ENCODE assay signal across 29 cellular contexts in the genomic region with DNA sequence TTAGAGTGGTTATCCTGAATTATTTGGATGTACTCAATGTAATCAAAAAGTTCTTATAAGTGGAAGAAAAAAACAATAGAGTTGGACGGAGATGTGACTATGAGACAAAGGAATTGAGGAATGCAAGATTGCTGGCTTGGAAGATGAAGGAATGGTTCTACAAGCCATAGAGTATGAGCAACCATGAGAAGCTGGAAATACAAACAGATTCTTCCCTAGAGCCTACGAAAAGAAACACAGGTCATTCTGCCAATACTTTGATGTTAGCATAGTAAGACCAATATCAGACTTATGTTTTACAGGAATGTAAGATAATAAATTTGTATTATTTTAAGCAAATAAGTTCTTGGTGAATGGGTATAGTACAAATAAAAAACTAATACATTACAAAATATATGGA.
DNase-seq lines count a peak whose midpoint lies in the region; ATAC-seq, FAIRE-seq and TF ChIP-seq lines count a peak whose summit lies in the region.
"Had no signal": no experiment of that assay in that cellular context is flagged by ENCODE, and none has a peak within 500 bp of the region (broad histone marks: within the 10 kb centered on the region; RNA-seq: fewer than 3 reads in every experiment).

No MANE protein-coding gene starts in this region.

- H3K4me1 Mint-ChIP-seq in astrocyte (ENCODE audit: low read depth, unreplicated experiment) = peaks cover 5% of the 10 kb centered on the region
- H3K4me1 Mint-ChIP-seq in stimulated activated effector memory CD8-positive, alpha-beta T cell treated with anti-CD3 and anti-CD28 coated beads, Interleukin-12 subunit alpha, Interleukin-12 subunit beta, amount 100 ng/mL, for 72 hours = no peaks in the 10 kb centered on the region
- H3K4me1 Mint-ChIP-seq: GM23338; naive thymus-derived CD4-positive, alpha-beta T cell had no signal

- H3K9ac ChIP-seq in GM23248 = no peak overlapping the region
- H3K9ac ChIP-seq in astrocyte (ENCODE audit: low read length) = no peak overlapping the region
- H3K9ac ChIP-seq: parathyroid adenoma had no signal

- no peaks in the 10 kb centered on the region for H3K79me2 ChIP-seq in GM23248 (ENCODE audit: insufficient read depth)
- H3K79me2 ChIP-seq in astrocyte (ENCODE audit: insufficient read depth, low read length) = peaks cover 4% of the 10 kb centered on the region
- H3K79me2 ChIP-seq in OCI-LY7 (ENCODE audit: insufficient read depth, low read depth, low read length) = no peaks in the 10 kb centered on the region
- H3K79me2 ChIP-seq: parathyroid adenoma had no signal

- H3K27me3 ChIP-seq in GM23248 (replicated peaks; ENCODE audit: insufficient read depth) (no peaks in the 10 kb centered on the region), astrocyte (ENCODE audit: insufficient read depth, low read length) (no peaks in the 10 kb centered on the region)
- H3K27me3 ChIP-seq: adrenal gland, BE2C, right lobe of liver, vagina had no signal

- H3K9me2 ChIP-seq in GM23248 (ENCODE audit: insufficient read depth) = no peaks in the 10 kb centered on the region
- no peaks in the 10 kb centered on the region for H3K9me2 ChIP-seq in OCI-LY7 (ENCODE audit: insufficient read depth, low read length)

- H3K9me3 ChIP-seq in GM23248 (ENCODE audit: low read depth) (no peaks in the 10 kb centered on the region), astrocyte (ENCODE audit: insufficient read depth, low read depth, low read length) (no peaks in the 10 kb centered on the region), OCI-LY7 (ENCODE audit: low read length) (no peaks in the 10 kb centered on the region)
- H3K9me3 ChIP-seq: adrenal gland, BE2C, right lobe of liver, vagina had no signal

- no peak for ATAC-seq in stimulated activated effector memory CD8-positive, alpha-beta T cell treated with anti-CD3 and anti-CD28 coated beads, Interleukin-12 subunit alpha, Interleukin-12 subunit beta, amount 100 ng/mL, for 72 hours
- ATAC-seq: activated CD4-positive, CD25-positive, alpha-beta regulatory T cell treated with anti-CD3 and anti-CD28 coated beads, Interleukin-2, amount 50 U/mL, for 24 hours; activated CD8-positive, alpha-beta T cell treated with anti-CD3 and anti-CD28 coated beads, Interleukin-2, amount 10 ng/mL, durations not matched to agents 7 days and 5 days; GM23338; left cardiac atrium; naive thymus-derived CD4-positive, alpha-beta T cell; right lobe of liver; Right ventricle myocardium inferior had no signal

- no peak for FAIRE-seq in astrocyte (lab: Jason Lieb, UNC)
- FAIRE-seq in frontal cortex (lab: Jason Lieb, UNC) = no peak

- POLR2A ChIA-PET in OCI-LY7 (lab: Charles Lee) = interaction anchor here (1.6 kb wide), 1 partner anchor 12 kb away, joined by 6 read pairs; no protein-coding TSS in a partner anchor

- no peaks in the 10 kb centered on the region for H3K9me3 Mint-ChIP-seq in astrocyte (ENCODE audit: unreplicated experiment)
- no peaks in the 10 kb centered on the region for H3K9me3 Mint-ChIP-seq in stimulated activated effector memory CD8-positive, alpha-beta T cell treated with anti-CD3 and anti-CD28 coated beads, Interleukin-12 subunit alpha, Interleukin-12 subunit beta, amount 100 ng/mL, for 72 hours
- H3K9me3 Mint-ChIP-seq: GM23338; naive thymus-derived CD4-positive, alpha-beta T cell had no signal

- no peak overlapping the region for H3K4me3 ChIP-seq in GM23248
- no peak overlapping the region for H3K4me3 ChIP-seq in astrocyte (ENCODE audit: insufficient read depth, low read depth, low read length)
- H3K4me3 ChIP-seq in fibroblast of the aortic adventitia (ENCODE audit: low read depth, low read length) = no peak overlapping the region
- H3K4me3 ChIP-seq in OCI-LY7 (ENCODE audit: low read depth, low read length, poor library complexity, severe bottlenecking) = no peak overlapping the region
- H3K4me3 ChIP-seq: adrenal gland, GM23338, right lobe of liver, vagina had no signal

- DNase-seq in GM23248 = peak; percentile 43
- DNase-seq in astrocyte (ENCODE audit: low read depth) = peak; percentile 73
- peak; percentile 74 for DNase-seq in fibroblast of the aortic adventitia (ENCODE audit: low read depth)
- no peak for DNase-seq in OCI-LY7 (ENCODE audit: low spot score)
- no peak for DNase-seq in posterior cingulate gyrus
- DNase-seq in frontal cortex (ENCODE audit: low spot score in 2 of 2) = no peak
- no peak for DNase-seq in stimulated activated effector memory CD8-positive, alpha-beta T cell treated with anti-CD3 and anti-CD28 coated beads, Interleukin-12 subunit alpha, Interleukin-12 subunit beta, amount 100 ng/mL, for 72 hours (ENCODE audit: low spot score in 2 of 2)
- DNase-seq: activated CD8-positive, alpha-beta T cell treated with anti-CD3 and anti-CD28 coated beads, Interleukin-2, amount 10 ng/mL, durations not matched to agents 7 days and 5 days; adrenal gland; BE2C; DMS53; effector CD4-positive, alpha-beta T cell; erythroblast; glutamatergic neuron; Kasumi-1; left cardiac atrium; mesenchymal stem cell; naive thymus-derived CD4-positive, alpha-beta T cell; NCI-H1092; NCI-H2029 treated with DMSO at 0.1 percent for 48 hours; NCI-H226; NCI-H82; OCI-M1; right lobe of liver had no signal

- H2AFZ ChIP-seq in GM23248 (no peak overlapping the region), astrocyte (ENCODE audit: low read depth, low read length) (no peak overlapping the region), OCI-LY7 (ENCODE audit: low read length) (no peak overlapping the region)
- H2AFZ ChIP-seq: GM23338, parathyroid adenoma had no signal

- no peak overlapping the region for H3K27ac Mint-ChIP-seq in astrocyte (ENCODE audit: unreplicated experiment)
- H3K27ac Mint-ChIP-seq in stimulated activated effector memory CD8-positive, alpha-beta T cell treated with anti-CD3 and anti-CD28 coated beads, Interleukin-12 subunit alpha, Interleukin-12 subunit beta, amount 100 ng/mL, for 72 hours = no peak overlapping the region
- H3K27ac Mint-ChIP-seq: activated CD8-positive, alpha-beta T cell treated with anti-CD3 and anti-CD28 coated beads, Interleukin-2, amount 10 ng/mL, durations not matched to agents 7 days and 5 days; GM23338; naive thymus-derived CD4-positive, alpha-beta T cell had no signal

- H3K27ac ChIP-seq in GM23248 (no peak overlapping the region), astrocyte (ENCODE audit: low read depth, low read length) (no peak overlapping the region), OCI-LY7 (ENCODE audit: low read depth, low read length, poor library complexity, severe bottlenecking) (no peak overlapping the region)
- H3K27ac ChIP-seq: adrenal gland, parathyroid adenoma, right lobe of liver, vagina had no signal

- H3K4me2 ChIP-seq in GM23248 (ENCODE audit: unreplicated experiment) (no peak overlapping the region), astrocyte (ENCODE audit: low read length) (no peak overlapping the region), OCI-LY7 (ENCODE audit: low read length) (no peak overlapping the region)
- H3K4me2 ChIP-seq: GM23338 had no signal

- H3K36me3 Mint-ChIP-seq in astrocyte (ENCODE audit: low read depth, unreplicated experiment) = no peaks in the 10 kb centered on the region
- H3K36me3 Mint-ChIP-seq in stimulated activated effector memory CD8-positive, alpha-beta T cell treated with anti-CD3 and anti-CD28 coated beads, Interleukin-12 subunit alpha, Interleukin-12 subunit beta, amount 100 ng/mL, for 72 hours = no peaks in the 10 kb centered on the region

- no peaks in the 10 kb centered on the region for H3K36me3 ChIP-seq in GM23248 (ENCODE audit: low read depth)
- peaks cover 2% of the 10 kb centered on the region for H3K36me3 ChIP-seq in astrocyte (ENCODE audit: insufficient read depth, low read length)
- peaks cover 6% of the 10 kb centered on the region; the same call in 1 of the 2 replicates for H3K36me3 ChIP-seq in OCI-LY7 (ENCODE audit: insufficient read depth, low read length)
- H3K36me3 ChIP-seq: adrenal gland, BE2C, right lobe of liver, vagina had no signal

- TF ChIP-seq CTCF in astrocyte (IDR thresholded peaks at IDR 0.05; ENCODE audit: insufficient read depth, low read depth, low read length) = no peak
- TF ChIP-seq CTCF in fibroblast of the aortic adventitia (IDR thresholded peaks at IDR 0.05; ENCODE audit: insufficient read depth, low read length) = no peak
- no peak for TF ChIP-seq CTCF in OCI-LY7 (conservative IDR thresholded peaks at IDR 0.05; ENCODE audit: low read length)

- CTCF ChIA-PET in OCI-LY7 (lab: Charles Lee; ENCODE audit: unreplicated experiment) = no interaction called here

- no TSS peak for BruUV-seq in OCI-LY7 (replicated peaks; lab: Mats Ljungman, UMichigan)

- in situ Hi-C loops in GM23248 (cut with MboI) = loop anchor here (25.0 kb wide), 1 partner anchor 527 kb away; no protein-coding TSS in a partner anchor

- H3K4me3 Mint-ChIP-seq in astrocyte (ENCODE audit: unreplicated experiment) = no peak overlapping the region
- no peak overlapping the region for H3K4me3 Mint-ChIP-seq in stimulated activated effector memory CD8-positive, alpha-beta T cell treated with anti-CD3 and anti-CD28 coated beads, Interleukin-12 subunit alpha, Interleukin-12 subunit beta, amount 100 ng/mL, for 72 hours
- H3K4me3 Mint-ChIP-seq: activated CD8-positive, alpha-beta T cell treated with anti-CD3 and anti-CD28 coated beads, Interleukin-2, amount 10 ng/mL, durations not matched to agents 7 days and 5 days; GM23338; naive thymus-derived CD4-positive, alpha-beta T cell had no signal

- no peaks in the 10 kb centered on the region for H3K27me3 Mint-ChIP-seq in astrocyte (ENCODE audit: low read depth, unreplicated experiment)

- WGBS in GM23248 (ENCODE audit: low coverage in 1 of 2, low lambda C conversion rate in 2 of 2, missing lambda C conversion rate in 2 of 2), 2 experiments = 88 to 89% methylated on average over 2 of the region's 2 CpGs

- H3K4me1 ChIP-seq in GM23248 (ENCODE audit: insufficient read depth) (0 out of 2 replicates have a peak, but pooled peaks cover 8% of the 10 kb centered on the region), astrocyte (ENCODE audit: insufficient read depth, low read length) (no peaks in the 10 kb centered on the region), OCI-LY7 (ENCODE audit: insufficient read depth, low read length, poor library complexity, severe bottlenecking) (no peaks in the 10 kb centered on the region)
- H3K4me1 ChIP-seq: adrenal gland, BE2C, parathyroid adenoma, right lobe of liver, vagina had no signal

- H4K20me1 ChIP-seq in GM23248 (ENCODE audit: insufficient read depth) (no peaks in the 10 kb centered on the region), astrocyte (ENCODE audit: insufficient read depth, low read length) (no peaks in the 10 kb centered on the region), OCI-LY7 (ENCODE audit: insufficient read depth, low read length) (no peaks in the 10 kb centered on the region)

- H3F3A ChIP-seq in GM23248 (ENCODE audit: insufficient read depth) = no peaks in the 10 kb centered on the region

- intact Hi-C loops in OCI-LY7 (cut with micrococcal nuclease; ENCODE audit: unreplicated experiment) = no loop called here
- intact Hi-C loops in posterior cingulate gyrus (cut with DNase I) = no loop called here

Comparison
In these comparisons a context has a peak if more than half of its experiments do, and no peak if none do; other contexts are left out.
1. DNase-seq: peak in GM23248 (single experiment), astrocyte (single experiment) and fibroblast of the aortic adventitia (single experiment); none in OCI-LY7 (single experiment), posterior cingulate gyrus (0 of 10), frontal cortex (0 of 2) and stimulated activated effector memory CD8-positive, alpha-beta T cell treated with anti-CD3 and anti-CD28 coated beads, Interleukin-12 subunit alpha, Interleukin-12 subunit beta, amount 100 ng/mL, for 72 hours (0 of 2).